1 cellular context compared by ENCODE assay signal in the genomic region with DNA sequence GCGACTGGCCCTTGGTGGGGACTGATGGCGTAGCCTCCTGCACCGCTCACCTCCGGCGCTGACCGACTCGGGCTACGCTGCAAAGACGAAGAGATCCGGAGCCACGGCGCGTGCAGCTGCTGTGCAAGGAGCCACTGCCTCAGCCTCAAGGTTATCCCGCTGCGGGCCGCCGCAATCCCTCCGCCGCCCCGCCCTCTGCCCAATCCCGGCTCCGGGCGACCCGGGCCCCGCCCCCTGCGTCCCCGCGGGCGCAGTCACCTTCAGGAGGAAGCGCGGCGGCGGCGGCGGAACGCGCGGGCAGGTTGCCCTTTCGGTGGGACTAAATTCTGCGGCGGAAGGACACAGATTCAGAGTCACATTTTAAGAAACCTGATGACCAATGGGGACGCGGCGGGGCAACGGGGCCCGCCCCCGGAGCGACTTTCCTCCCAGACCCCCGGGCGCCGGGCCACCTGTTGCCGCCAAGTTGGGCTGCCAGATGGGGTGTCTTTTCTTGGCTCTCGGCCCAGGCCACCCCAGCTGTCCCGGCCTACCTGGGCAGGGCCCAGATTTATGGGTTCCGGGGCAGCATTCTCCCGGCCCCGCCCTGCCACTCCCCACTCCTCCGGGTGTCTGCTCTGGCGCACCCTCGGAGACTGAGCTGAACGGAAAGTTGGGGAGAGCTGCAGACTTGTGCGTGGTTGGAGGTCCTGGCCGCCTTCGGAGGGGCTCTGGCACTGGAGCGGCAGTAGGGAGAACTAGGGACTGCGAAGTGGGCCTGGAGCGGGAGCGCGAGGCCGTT.
TF ChIP-seq lines count a peak whose summit lies in the region.

A gene (minus strand): TSS at position 125 of the 781 bp plus-strand sequence. CDS start 12,093 bp downstream, outside the sequence.

TF ChIP-seq in K562, 482 proteins besides CTCF, POLR2A, EP300 and RAD21 (continued from another document and continues in another):
- TF ChIP-seq, protein P1, sequence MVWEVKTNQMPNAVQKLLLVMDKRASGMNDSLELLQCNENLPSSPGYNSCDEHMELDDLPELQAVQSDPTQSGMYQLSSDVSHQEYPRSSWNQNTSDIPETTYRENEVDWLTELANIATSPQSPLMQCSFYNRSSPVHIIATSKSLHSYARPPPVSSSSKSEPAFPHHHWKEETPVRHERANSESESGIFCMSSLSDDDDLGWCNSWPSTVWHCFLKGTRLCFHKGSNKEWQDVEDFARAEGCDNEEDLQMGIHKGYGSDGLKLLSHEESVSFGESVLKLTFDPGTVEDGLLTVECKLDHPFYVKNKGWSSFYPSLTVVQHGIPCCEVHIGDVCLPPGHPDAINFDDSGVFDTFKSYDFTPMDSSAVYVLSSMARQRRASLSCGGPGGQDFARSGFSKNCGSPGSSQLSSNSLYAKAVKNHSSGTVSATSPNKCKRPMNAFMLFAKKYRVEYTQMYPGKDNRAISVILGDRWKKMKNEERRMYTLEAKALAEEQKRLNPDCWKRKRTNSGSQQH (CRISPR knock-in tag; IDR thresholded peaks at IDR 0.05), result no peak
- TF ChIP-seq NELFE (IDR thresholded peaks at IDR 0.05; ENCODE audit: insufficient read depth, insufficient read length) (no peak), ZNF217 (CRISPR knock-in tag; IDR thresholded peaks at IDR 0.05) (no peak), NR1H2 (CRISPR knock-in tag; IDR thresholded peaks at IDR 0.05) (no peak), FOXA3 (CRISPR knock-in tag; conservative IDR thresholded peaks at IDR 0.05 in 1 of 2, IDR thresholded peaks at IDR 0.05 in 1 of 2) (no peak), SAP30 (IDR thresholded peaks at IDR 0.05; ENCODE audit: borderline replicate concordance, insufficient read depth, low read depth, low read length, poor library complexity, severe bottlenecking) (peak; percentile 86), CBFA2T2 (conservative IDR thresholded peaks at IDR 0.05) (no peak; the same call in 1 of the 2 replicates), ZNF354B (CRISPR knock-in tag; IDR thresholded peaks at IDR 0.05) (no peak), MTF1 (CRISPR knock-in tag; IDR thresholded peaks at IDR 0.05; ENCODE audit: borderline replicate concordance) (no peak), CREM (IDR thresholded peaks at IDR 0.05; ENCODE audit: low read depth) (peak; percentile 47), ETV5 (CRISPR knock-in tag; IDR thresholded peaks at IDR 0.05; ENCODE audit: low read depth) (no peak; the same call in none of the 2 replicates), ZNF134 (CRISPR knock-in tag; conservative IDR thresholded peaks at IDR 0.05) (no peak), SRSF3 (IDR thresholded peaks at IDR 0.05; ENCODE audit: insufficient read depth, low read length) (no peak), ZNF3 (CRISPR knock-in tag; IDR thresholded peaks at IDR 0.05) (no peak), ZNF23 (CRISPR knock-in tag; IDR thresholded peaks at IDR 0.05) (no peak), TAF9B (IDR thresholded peaks at IDR 0.05; ENCODE audit: partially characterized antibody) (peak; percentile 63), JUNB (CRISPR knock-in tag; conservative IDR thresholded peaks at IDR 0.05) (no peak), HDGF (IDR thresholded peaks at IDR 0.05) (no peak), GABPB1 (CRISPR knock-in tag; IDR thresholded peaks at IDR 0.05) (no peak), ZNF408 (CRISPR knock-in tag; IDR thresholded peaks at IDR 0.05; ENCODE audit: low read depth) (no peak), ATF1 (CRISPR knock-in tag; IDR thresholded peaks at IDR 0.05) (no peak; the same call in 1 of the 2 replicates), ATF1 (tag; IDR thresholded peaks at IDR 0.05) (peak; percentile 88), CSDE1 (IDR thresholded peaks at IDR 0.05) (no peak), ADNP (tag; IDR thresholded peaks at IDR 0.05) (no peak), RBM34 (IDR thresholded peaks at IDR 0.05; ENCODE audit: borderline replicate concordance, insufficient read depth, low read length) (0 out of 2 replicates have a peak, but pooled peaks have one; percentile 70), NCOA6 (IDR thresholded peaks at IDR 0.05) (no peak), BRD4 (IDR thresholded peaks at IDR 0.05) (no peak; the same call in 1 of the 2 replicates), ZNF584 (CRISPR knock-in tag; IDR thresholded peaks at IDR 0.05; ENCODE audit: low read depth) (no peak), RUNX1 (IDR thresholded peaks at IDR 0.05; ENCODE audit: low read depth) (no peak), MTA1 (IDR thresholded peaks at IDR 0.05; ENCODE audit: borderline replicate concordance) (0 out of 2 replicates have a peak, but pooled peaks have one; percentile 67), CC2D1A (IDR thresholded peaks at IDR 0.05) (no peak), HNRNPH1 (optimal IDR thresholded peaks at IDR 0.05; ENCODE audit: low read depth, low read length) (no peak), ZNF707 (CRISPR knock-in tag; conservative IDR thresholded peaks at IDR 0.05) (no peak), FUS (optimal IDR thresholded peaks at IDR 0.05; ENCODE audit: low read depth, low read length) (no peak), RB1 (IDR thresholded peaks at IDR 0.05; ENCODE audit: low read depth) (peak; percentile 77; the same call in 1 of the 2 replicates), NR4A1 (CRISPR knock-in tag; IDR thresholded peaks at IDR 0.05) (no peak), NR4A1 (tag; IDR thresholded peaks at IDR 0.05) (no peak), MCM7 (IDR thresholded peaks at IDR 0.05) (no peak), TGIF2 (CRISPR knock-in tag; IDR thresholded peaks at IDR 0.05) (no peak), ETV1 (tag; conservative IDR thresholded peaks at IDR 0.05; ENCODE audit: low read depth) (peak; percentile 31; the same call in 1 of the 2 replicates), MECOM (CRISPR knock-in tag; IDR thresholded peaks at IDR 0.05) (no peak), ZNF121 (CRISPR knock-in tag; conservative IDR thresholded peaks at IDR 0.05) (no peak)
- TF ChIP-seq, protein P2, sequence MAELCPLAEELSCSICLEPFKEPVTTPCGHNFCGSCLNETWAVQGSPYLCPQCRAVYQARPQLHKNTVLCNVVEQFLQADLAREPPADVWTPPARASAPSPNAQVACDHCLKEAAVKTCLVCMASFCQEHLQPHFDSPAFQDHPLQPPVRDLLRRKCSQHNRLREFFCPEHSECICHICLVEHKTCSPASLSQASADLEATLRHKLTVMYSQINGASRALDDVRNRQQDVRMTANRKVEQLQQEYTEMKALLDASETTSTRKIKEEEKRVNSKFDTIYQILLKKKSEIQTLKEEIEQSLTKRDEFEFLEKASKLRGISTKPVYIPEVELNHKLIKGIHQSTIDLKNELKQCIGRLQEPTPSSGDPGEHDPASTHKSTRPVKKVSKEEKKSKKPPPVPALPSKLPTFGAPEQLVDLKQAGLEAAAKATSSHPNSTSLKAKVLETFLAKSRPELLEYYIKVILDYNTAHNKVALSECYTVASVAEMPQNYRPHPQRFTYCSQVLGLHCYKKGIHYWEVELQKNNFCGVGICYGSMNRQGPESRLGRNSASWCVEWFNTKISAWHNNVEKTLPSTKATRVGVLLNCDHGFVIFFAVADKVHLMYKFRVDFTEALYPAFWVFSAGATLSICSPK (IDR thresholded peaks at IDR 0.05; ENCODE audit: borderline replicate concordance), result no peak
- TF ChIP-seq, protein P3, sequence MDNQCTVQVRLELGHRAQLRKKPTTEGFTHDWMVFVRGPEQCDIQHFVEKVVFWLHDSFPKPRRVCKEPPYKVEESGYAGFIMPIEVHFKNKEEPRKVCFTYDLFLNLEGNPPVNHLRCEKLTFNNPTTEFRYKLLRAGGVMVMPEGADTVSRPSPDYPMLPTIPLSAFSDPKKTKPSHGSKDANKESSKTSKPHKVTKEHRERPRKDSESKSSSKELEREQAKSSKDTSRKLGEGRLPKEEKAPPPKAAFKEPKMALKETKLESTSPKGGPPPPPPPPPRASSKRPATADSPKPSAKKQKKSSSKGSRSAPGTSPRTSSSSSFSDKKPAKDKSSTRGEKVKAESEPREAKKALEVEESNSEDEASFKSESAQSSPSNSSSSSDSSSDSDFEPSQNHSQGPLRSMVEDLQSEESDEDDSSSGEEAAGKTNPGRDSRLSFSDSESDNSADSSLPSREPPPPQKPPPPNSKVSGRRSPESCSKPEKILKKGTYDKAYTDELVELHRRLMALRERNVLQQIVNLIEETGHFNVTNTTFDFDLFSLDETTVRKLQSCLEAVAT (IDR thresholded peaks at IDR 0.05), result no peak
- TF ChIP-seq, protein P4, sequence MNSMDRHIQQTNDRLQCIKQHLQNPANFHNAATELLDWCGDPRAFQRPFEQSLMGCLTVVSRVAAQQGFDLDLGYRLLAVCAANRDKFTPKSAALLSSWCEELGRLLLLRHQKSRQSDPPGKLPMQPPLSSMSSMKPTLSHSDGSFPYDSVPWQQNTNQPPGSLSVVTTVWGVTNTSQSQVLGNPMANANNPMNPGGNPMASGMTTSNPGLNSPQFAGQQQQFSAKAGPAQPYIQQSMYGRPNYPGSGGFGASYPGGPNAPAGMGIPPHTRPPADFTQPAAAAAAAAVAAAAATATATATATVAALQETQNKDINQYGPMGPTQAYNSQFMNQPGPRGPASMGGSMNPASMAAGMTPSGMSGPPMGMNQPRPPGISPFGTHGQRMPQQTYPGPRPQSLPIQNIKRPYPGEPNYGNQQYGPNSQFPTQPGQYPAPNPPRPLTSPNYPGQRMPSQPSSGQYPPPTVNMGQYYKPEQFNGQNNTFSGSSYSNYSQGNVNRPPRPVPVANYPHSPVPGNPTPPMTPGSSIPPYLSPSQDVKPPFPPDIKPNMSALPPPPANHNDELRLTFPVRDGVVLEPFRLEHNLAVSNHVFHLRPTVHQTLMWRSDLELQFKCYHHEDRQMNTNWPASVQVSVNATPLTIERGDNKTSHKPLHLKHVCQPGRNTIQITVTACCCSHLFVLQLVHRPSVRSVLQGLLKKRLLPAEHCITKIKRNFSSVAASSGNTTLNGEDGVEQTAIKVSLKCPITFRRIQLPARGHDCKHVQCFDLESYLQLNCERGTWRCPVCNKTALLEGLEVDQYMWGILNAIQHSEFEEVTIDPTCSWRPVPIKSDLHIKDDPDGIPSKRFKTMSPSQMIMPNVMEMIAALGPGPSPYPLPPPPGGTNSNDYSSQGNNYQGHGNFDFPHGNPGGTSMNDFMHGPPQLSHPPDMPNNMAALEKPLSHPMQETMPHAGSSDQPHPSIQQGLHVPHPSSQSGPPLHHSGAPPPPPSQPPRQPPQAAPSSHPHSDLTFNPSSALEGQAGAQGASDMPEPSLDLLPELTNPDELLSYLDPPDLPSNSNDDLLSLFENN (IDR thresholded peaks at IDR 0.05; ENCODE audit: low read depth in 2 of 2, low read length in 2 of 2), result no peak
- TF ChIP-seq, protein P5, sequence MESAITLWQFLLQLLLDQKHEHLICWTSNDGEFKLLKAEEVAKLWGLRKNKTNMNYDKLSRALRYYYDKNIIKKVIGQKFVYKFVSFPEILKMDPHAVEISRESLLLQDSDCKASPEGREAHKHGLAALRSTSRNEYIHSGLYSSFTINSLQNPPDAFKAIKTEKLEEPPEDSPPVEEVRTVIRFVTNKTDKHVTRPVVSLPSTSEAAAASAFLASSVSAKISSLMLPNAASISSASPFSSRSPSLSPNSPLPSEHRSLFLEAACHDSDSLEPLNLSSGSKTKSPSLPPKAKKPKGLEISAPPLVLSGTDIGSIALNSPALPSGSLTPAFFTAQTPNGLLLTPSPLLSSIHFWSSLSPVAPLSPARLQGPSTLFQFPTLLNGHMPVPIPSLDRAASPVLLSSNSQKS (CRISPR knock-in tag; IDR thresholded peaks at IDR 0.05), result no peak
- TF ChIP-seq, protein P6, sequence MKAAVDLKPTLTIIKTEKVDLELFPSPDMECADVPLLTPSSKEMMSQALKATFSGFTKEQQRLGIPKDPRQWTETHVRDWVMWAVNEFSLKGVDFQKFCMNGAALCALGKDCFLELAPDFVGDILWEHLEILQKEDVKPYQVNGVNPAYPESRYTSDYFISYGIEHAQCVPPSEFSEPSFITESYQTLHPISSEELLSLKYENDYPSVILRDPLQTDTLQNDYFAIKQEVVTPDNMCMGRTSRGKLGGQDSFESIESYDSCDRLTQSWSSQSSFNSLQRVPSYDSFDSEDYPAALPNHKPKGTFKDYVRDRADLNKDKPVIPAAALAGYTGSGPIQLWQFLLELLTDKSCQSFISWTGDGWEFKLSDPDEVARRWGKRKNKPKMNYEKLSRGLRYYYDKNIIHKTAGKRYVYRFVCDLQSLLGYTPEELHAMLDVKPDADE (conservative IDR thresholded peaks at IDR 0.05; ENCODE audit: control insufficient read depth, low read depth, low read length), result 0 out of 2 replicates have a peak, but pooled peaks have one; percentile 63
- TF ChIP-seq, protein P7, sequence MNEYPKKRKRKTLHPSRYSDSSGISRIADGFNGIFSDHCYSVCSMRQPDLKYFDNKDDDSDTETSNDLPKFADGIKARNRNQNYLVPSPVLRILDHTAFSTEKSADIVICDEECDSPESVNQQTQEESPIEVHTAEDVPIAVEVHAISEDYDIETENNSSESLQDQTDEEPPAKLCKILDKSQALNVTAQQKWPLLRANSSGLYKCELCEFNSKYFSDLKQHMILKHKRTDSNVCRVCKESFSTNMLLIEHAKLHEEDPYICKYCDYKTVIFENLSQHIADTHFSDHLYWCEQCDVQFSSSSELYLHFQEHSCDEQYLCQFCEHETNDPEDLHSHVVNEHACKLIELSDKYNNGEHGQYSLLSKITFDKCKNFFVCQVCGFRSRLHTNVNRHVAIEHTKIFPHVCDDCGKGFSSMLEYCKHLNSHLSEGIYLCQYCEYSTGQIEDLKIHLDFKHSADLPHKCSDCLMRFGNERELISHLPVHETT (CRISPR knock-in tag; conservative IDR thresholded peaks at IDR 0.05 in 1 of 2, IDR thresholded peaks at IDR 0.05 in 1 of 2), result peak in 1 of 2 experiments; percentile 58; a peak in 1 of 4 replicates
- TF ChIP-seq, protein P8, sequence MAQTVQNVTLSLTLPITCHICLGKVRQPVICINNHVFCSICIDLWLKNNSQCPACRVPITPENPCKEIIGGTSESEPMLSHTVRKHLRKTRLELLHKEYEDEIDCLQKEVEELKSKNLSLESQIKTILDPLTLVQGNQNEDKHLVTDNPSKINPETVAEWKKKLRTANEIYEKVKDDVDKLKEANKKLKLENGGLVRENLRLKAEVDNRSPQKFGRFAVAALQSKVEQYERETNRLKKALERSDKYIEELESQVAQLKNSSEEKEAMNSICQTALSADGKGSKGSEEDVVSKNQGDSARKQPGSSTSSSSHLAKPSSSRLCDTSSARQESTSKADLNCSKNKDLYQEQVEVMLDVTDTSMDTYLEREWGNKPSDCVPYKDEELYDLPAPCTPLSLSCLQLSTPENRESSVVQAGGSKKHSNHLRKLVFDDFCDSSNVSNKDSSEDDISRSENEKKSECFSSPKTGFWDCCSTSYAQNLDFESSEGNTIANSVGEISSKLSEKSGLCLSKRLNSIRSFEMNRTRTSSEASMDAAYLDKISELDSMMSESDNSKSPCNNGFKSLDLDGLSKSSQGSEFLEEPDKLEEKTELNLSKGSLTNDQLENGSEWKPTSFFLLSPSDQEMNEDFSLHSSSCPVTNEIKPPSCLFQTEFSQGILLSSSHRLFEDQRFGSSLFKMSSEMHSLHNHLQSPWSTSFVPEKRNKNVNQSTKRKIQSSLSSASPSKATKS (CRISPR knock-in tag; IDR thresholded peaks at IDR 0.05), result no peak
- TF ChIP-seq, protein P9, sequence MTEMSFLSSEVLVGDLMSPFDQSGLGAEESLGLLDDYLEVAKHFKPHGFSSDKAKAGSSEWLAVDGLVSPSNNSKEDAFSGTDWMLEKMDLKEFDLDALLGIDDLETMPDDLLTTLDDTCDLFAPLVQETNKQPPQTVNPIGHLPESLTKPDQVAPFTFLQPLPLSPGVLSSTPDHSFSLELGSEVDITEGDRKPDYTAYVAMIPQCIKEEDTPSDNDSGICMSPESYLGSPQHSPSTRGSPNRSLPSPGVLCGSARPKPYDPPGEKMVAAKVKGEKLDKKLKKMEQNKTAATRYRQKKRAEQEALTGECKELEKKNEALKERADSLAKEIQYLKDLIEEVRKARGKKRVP (CRISPR knock-in tag; IDR thresholded peaks at IDR 0.05), result no peak
